In genomic region chr17:63001689-63002394, GRCh38 we compare ENCODE assay signal across 15 cellular contexts.
"Had no signal": no experiment of that assay in that cellular context is flagged by ENCODE, and none has a peak within 500 bp of the region (broad histone marks: within the 10 kb centered on the region; RNA-seq: fewer than 3 reads in every experiment).

No MANE protein-coding gene starts in this region.

- H3K27ac ChIP-seq: lower lobe of right lung, pancreas, upper lobe of right lung, WERI-Rb-1 had no signal

- H3K4me1 ChIP-seq: lower lobe of right lung, pancreas, upper lobe of right lung had no signal

- H3K36me3 Mint-ChIP-seq: naive B cell had no signal

- H3K27ac Mint-ChIP-seq: activated CD4-positive, alpha-beta memory T cell treated with anti-CD3 and anti-CD28 coated beads, Interleukin-2, amount 10 ng/mL, durations not matched to agents 7 days and 5 days; activated CD4-positive, alpha-beta T cell treated with anti-CD3 and anti-CD28 coated beads for 36 hours; activated naive CD8-positive, alpha-beta T cell treated with anti-CD3 and anti-CD28 coated beads, Interleukin-2, amount 50 U/mL, for 24 hours; stimulated activated naive CD8-positive, alpha-beta T cell treated with anti-CD3 and anti-CD28 coated beads, Interleukin-15, Interleukin-2, amounts not matched to agents 100 ng/mL and 50 ng/mL, for 24 hours had no signal

- H3K4me1 Mint-ChIP-seq: activated CD4-positive, alpha-beta memory T cell treated with anti-CD3 and anti-CD28 coated beads, Interleukin-2, amount 10 ng/mL, durations not matched to agents 7 days and 5 days; naive B cell had no signal

- H3K27me3 Mint-ChIP-seq: activated CD4-positive, alpha-beta memory T cell treated with anti-CD3 and anti-CD28 coated beads, Interleukin-2, amount 10 ng/mL, durations not matched to agents 7 days and 5 days; activated CD4-positive, alpha-beta T cell treated with anti-CD3 and anti-CD28 coated beads for 36 hours; activated naive CD8-positive, alpha-beta T cell treated with anti-CD3 and anti-CD28 coated beads, Interleukin-2, amount 50 U/mL, for 24 hours; naive B cell; stimulated activated naive CD8-positive, alpha-beta T cell treated with anti-CD3 and anti-CD28 coated beads, Interleukin-15, Interleukin-2, amounts not matched to agents 100 ng/mL and 50 ng/mL, for 24 hours had no signal

- H3K36me3 ChIP-seq: lower lobe of right lung, pancreas, upper lobe of right lung, WERI-Rb-1 had no signal

- H3K4me3 ChIP-seq: lower lobe of right lung, pancreas, upper lobe of right lung had no signal

- H3K4me3 Mint-ChIP-seq: activated CD4-positive, alpha-beta memory T cell treated with anti-CD3 and anti-CD28 coated beads, Interleukin-2, amount 10 ng/mL, durations not matched to agents 7 days and 5 days; activated CD4-positive, alpha-beta T cell treated with anti-CD3 and anti-CD28 coated beads for 36 hours; activated naive CD8-positive, alpha-beta T cell treated with anti-CD3 and anti-CD28 coated beads, Interleukin-2, amount 50 U/mL, for 24 hours; naive B cell; stimulated activated naive CD8-positive, alpha-beta T cell treated with anti-CD3 and anti-CD28 coated beads, Interleukin-15, Interleukin-2, amounts not matched to agents 100 ng/mL and 50 ng/mL, for 24 hours had no signal

- H3K27me3 ChIP-seq: pancreas, upper lobe of right lung had no signal

- H3K9me3 Mint-ChIP-seq: activated CD4-positive, alpha-beta memory T cell treated with anti-CD3 and anti-CD28 coated beads, Interleukin-2, amount 10 ng/mL, durations not matched to agents 7 days and 5 days had no signal

- ATAC-seq: activated CD4-positive, alpha-beta T cell treated with anti-CD3 and anti-CD28 coated beads for 36 hours; activated naive CD8-positive, alpha-beta T cell treated with anti-CD3 and anti-CD28 coated beads, Interleukin-2, amount 50 U/mL, for 24 hours; left cardiac atrium; lower lobe of right lung; pancreas; upper lobe of right lung had no signal

- DNase-seq: activated CD4-positive, alpha-beta memory T cell treated with anti-CD3 and anti-CD28 coated beads, Interleukin-2, amount 10 ng/mL, durations not matched to agents 7 days and 5 days; activated CD4-positive, alpha-beta T cell treated with anti-CD3 and anti-CD28 coated beads for 36 hours; activated naive CD4-positive, alpha-beta T cell; activated naive CD8-positive, alpha-beta T cell treated with anti-CD3 and anti-CD28 coated beads, Interleukin-2, amount 50 U/mL, for 24 hours; hippocampal formation; left cardiac atrium; lower lobe of right lung; midbrain; naive B cell; pancreas; stimulated activated CD4-positive, alpha-beta T cell treated with anti-CD3 and anti-CD28 coated beads, Interleukin-4, amount 100 ng/mL, for 1 hour; T-helper 9 cell; upper lobe of right lung; WERI-Rb-1 had no signal
